Comparison of ENCODE assay signal across 10 cellular contexts in genomic region chr14:99590746-99591555, GRCh38. TPM values are rescaled to one million over a fixed set of nuclear protein-coding genes. Genes with fewer than 3 reads are reported as not detected.
DNase-seq lines count a peak whose midpoint lies in the region; ATAC-seq and TF ChIP-seq lines count a peak whose summit lies in the region.
"Had no signal": no experiment of that assay in that cellular context is flagged by ENCODE, and none has a peak within 500 bp of the region (broad histone marks: within the 10 kb centered on the region; RNA-seq: fewer than 3 reads in every experiment).

No MANE protein-coding gene starts in this region.

- H3K4me2 ChIP-seq in Karpas-422 (ENCODE audit: low read depth, low read length, poor library complexity, severe bottlenecking) = no peak overlapping the region

- WGBS in right lobe of liver (ENCODE audit: insufficient coverage, low coverage, low lambda C conversion rate, missing lambda C conversion rate) = 36% methylated on average over 15 of the region's 28 CpGs

- no peak overlapping the region for H3K9ac ChIP-seq in Karpas-422 (ENCODE audit: low read length)

- peaks cover 69% of the 10 kb centered on the region for H3K4me1 Mint-ChIP-seq in HFFc6 (ENCODE audit: low read depth)

- POLR2A ChIA-PET in AG04450 (lab: Yijun Ruan, JAX) = no interaction called here

- DNase-seq in AG04450 (ENCODE audit: low read depth, low spot score) (no peak), HFFc6 (peak; percentile 51), amniotic epithelial cell (ENCODE audit: low read depth) (peak; percentile 50), right lobe of liver (no peak), Karpas-422 (no peak), NCI-H524 (lab: John Stamatoyannopoulos, UW) (no peak), cardiac septum (ENCODE audit: low spot score) (no peak)
- DNase-seq: central memory CD4-positive, alpha-beta T cell; Kasumi-1 had no signal

- H3K4me3 Mint-ChIP-seq in HFFc6 = peak overlapping the region; percentile 53; the same call in 1 of the 2 replicates

- H3K4me3 ChIP-seq in AG04450 (ENCODE audit: low read depth, low read length) = no peak overlapping the region
- H3K4me3 ChIP-seq in right lobe of liver = no peak overlapping the region
- no peak overlapping the region for H3K4me3 ChIP-seq in Karpas-422 (ENCODE audit: low read length)

- intact Hi-C loops in right lobe of liver (cut with DNase I) (no loop called here), cardiac septum (cut with DNase I) (no loop called here)

- H3K27ac Mint-ChIP-seq in HFFc6 = peak overlapping the region; percentile 18; the same call in 1 of the 2 replicates

- H3K36me3 ChIP-seq in right lobe of liver = no peaks in the 10 kb centered on the region
- H3K36me3 ChIP-seq in Karpas-422 (ENCODE audit: insufficient read depth, low read length) = no peaks in the 10 kb centered on the region

- H3K27me3 ChIP-seq in AG04450 (ENCODE audit: control insufficient read depth, insufficient read depth, low read length) (no peaks in the 10 kb centered on the region), right lobe of liver (no peaks in the 10 kb centered on the region), Karpas-422 (ENCODE audit: low read length) (no peaks in the 10 kb centered on the region)

- H3K36me3 Mint-ChIP-seq in HFFc6 (ENCODE audit: low read depth) = no peaks in the 10 kb centered on the region

- H2AFZ ChIP-seq in Karpas-422 (ENCODE audit: low read length) = no peak overlapping the region

- CTCF ChIA-PET in AG04450 (lab: Charles Lee) = interaction anchor here (0.6 kb wide), 1 partner anchor 32 kb away, joined by 3 read pairs; no protein-coding TSS in a partner anchor

- TF ChIP-seq POLR2A in right lobe of liver (IDR thresholded peaks at IDR 0.05) = no peak

- H3K9me2 ChIP-seq in Karpas-422 (replicated peaks; ENCODE audit: insufficient read depth, low read length) = no peaks in the 10 kb centered on the region

- H3K4me1 ChIP-seq in right lobe of liver (peaks cover 0 to 18% (median 4%) of the 10 kb centered on the region in 4 donors), Karpas-422 (ENCODE audit: low read length) (no peaks in the 10 kb centered on the region)

- no peaks in the 10 kb centered on the region for H3K9me3 Mint-ChIP-seq in HFFc6

- peak in 3 of 4 donors; percentile 4 to 78 (median 7) for ATAC-seq in right lobe of liver
- no peak for ATAC-seq in HG03139 (IDR thresholded peaks at IDR 0.05; ENCODE audit: unreplicated experiment)

- H3K27me3 Mint-ChIP-seq in HFFc6 (ENCODE audit: insufficient read depth) = no peaks in the 10 kb centered on the region; the same call in 1 of the 2 replicates

- no peaks in the 10 kb centered on the region for H3K79me2 ChIP-seq in Karpas-422 (ENCODE audit: low read length)

- TF ChIP-seq CTCF in AG04450 (IDR thresholded peaks at IDR 0.05; ENCODE audit: low read depth, low read length) (no peak), HFFc6 (IDR thresholded peaks at IDR 0.05) (no peak), right lobe of liver (IDR thresholded peaks at IDR 0.05) (no peak)

- H3K27ac ChIP-seq in AG04450 (ENCODE audit: low read depth, low read length) = peak overlapping the region; percentile 21
- H3K27ac ChIP-seq in right lobe of liver = no peak overlapping the region
- H3K27ac ChIP-seq in Karpas-422 (ENCODE audit: low read length) = no peak overlapping the region

- H3K9me3 ChIP-seq in AG04450 (ENCODE audit: control insufficient read depth, insufficient read depth, low read length) (no peaks in the 10 kb centered on the region), right lobe of liver (no peaks in the 10 kb centered on the region), Karpas-422 (ENCODE audit: low read length) (no peaks in the 10 kb centered on the region)

- no peaks in the 10 kb centered on the region for H4K20me1 ChIP-seq in Karpas-422 (ENCODE audit: insufficient read depth, low read depth, low read length)

RNA-seq across cellular contexts. Expression of gene CCDC85C, which starts 13.1 kb away (rescaled TPM):
- polyA plus RNA-seq in AG04450 (2011; rRNA removed) = 7.2 and 8.5 TPM in 2 replicates
- 11.3 and 13.8 TPM in 2 replicates for polyA minus RNA-seq in AG04450 (2011; rRNA and poly(A)+ RNA removed)
- total RNA-seq in HFFc6 (2021; fragmentation: NEBNext Ultra II Directional; extraction: Animal tissue kit (Norgen Biotek cat#: 25700)) = 10 to 100 TPM; 31.3 to 41.4 (median 34.3) TPM
- 10 to 100 TPM; 13.6 to 32.8 (median 21.8) TPM for total RNA-seq in right lobe of liver
- 18.3 and 25.6 TPM in 2 replicates for total RNA-seq in Karpas-422 (2014; rRNA removed; shearing (Covaris generic); ENCODE audit: low replicate concordance)
- total RNA-seq in cardiac septum = 21.4 TPM

RNA-seq across cellular contexts. Expression of gene HHIPL1, which starts 54.0 kb away (rescaled TPM):
- 1.1 and 1.2 TPM in 2 replicates for polyA plus RNA-seq in AG04450 (2011; rRNA removed)
- 1.3 and 1.7 TPM in 2 replicates for polyA minus RNA-seq in AG04450 (2011; rRNA and poly(A)+ RNA removed)
- 1 to 10 TPM in 5 of 6 experiments, under 1 TPM in 1; 0.99 to 2.8 (median 1.3) TPM for total RNA-seq in HFFc6 (2021; fragmentation: NEBNext Ultra II Directional; extraction: Animal tissue kit (Norgen Biotek cat#: 25700))
- total RNA-seq in right lobe of liver = 1 to 10 TPM in 1 of 6 experiments, under 1 TPM in 5; 0.43 to 1.4 (median 0.66) TPM
- total RNA-seq in Karpas-422 (2014; rRNA removed; shearing (Covaris generic); ENCODE audit: low replicate concordance) = 0.07 TPM in 1 of 2 replicates, not detected in the other
- 1.9 TPM for total RNA-seq in cardiac septum

Comparison
In these comparisons a context has a peak if more than half of its experiments do, and no peak if none do; other contexts are left out.
1. DNase-seq: peak in HFFc6 (single experiment) and amniotic epithelial cell (single experiment); none in AG04450 (single experiment), right lobe of liver (0 of 3), Karpas-422 (single experiment), NCI-H524 (0 of 2) and cardiac septum (single experiment).